11 cellular contexts compared by ENCODE assay signal in the genomic region with DNA sequence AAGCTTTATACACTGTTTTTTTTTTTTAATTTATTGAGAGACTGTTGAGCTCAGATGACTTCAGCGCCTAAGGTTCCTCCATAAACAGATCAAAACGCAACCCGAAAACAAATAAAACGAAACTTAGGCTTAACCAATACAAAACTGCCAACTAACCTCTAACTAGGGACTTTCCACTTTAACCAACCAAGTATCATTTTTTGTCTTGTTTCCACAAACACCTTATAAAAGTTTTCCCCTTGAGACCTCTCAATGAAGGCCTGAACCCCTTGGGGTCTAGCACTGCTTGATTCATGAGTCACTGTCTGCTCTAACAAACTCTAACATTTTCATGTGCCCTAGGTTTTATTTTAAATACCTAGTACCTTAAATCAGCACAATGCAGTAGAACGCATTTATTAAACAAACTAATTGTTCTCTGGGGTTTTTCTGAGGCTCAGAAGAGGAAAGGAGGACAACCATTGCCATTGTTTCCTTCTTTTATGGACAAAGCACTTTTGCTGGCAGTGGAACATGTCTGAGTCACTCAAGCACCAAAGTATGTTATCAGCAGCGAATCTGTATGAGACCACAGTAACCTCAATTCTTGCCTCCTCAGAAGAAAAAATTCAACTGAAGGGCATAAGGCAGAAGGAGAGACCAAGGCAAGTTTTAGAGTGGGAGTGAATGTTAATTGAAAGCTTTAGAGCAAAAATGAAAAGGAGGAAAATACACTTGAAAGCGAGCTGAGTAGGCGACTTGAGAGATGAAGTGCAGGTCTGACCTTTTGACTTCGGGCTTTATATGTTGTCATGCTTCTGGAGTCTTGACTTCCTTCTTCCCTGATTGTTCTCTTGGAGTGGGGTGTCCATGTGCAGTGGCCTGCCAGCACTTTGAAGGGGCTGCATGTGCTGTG.
DNase-seq lines count a peak whose midpoint lies in the region; ATAC-seq and TF ChIP-seq lines count a peak whose summit lies in the region.
"Had no signal": no experiment of that assay in that cellular context is flagged by ENCODE, and none has a peak within 500 bp of the region (broad histone marks: within the 10 kb centered on the region; RNA-seq: fewer than 3 reads in every experiment).

No MANE protein-coding gene starts in this region.

- peaks cover 12% of the 10 kb centered on the region for H3K9me3 Mint-ChIP-seq in stimulated activated effector memory CD8-positive, alpha-beta T cell treated with anti-CD3 and anti-CD28 coated beads, Interleukin-12 subunit alpha, Interleukin-12 subunit beta, amount 100 ng/mL, for 72 hours

- H3K27me3 Mint-ChIP-seq in T-helper 17 cell = no peaks in the 10 kb centered on the region

- no peak overlapping the region for H3K4me3 ChIP-seq in HCT116 (replicated peaks in 1 of 2; ENCODE audit: low read depth in 1 of 2, low read length in 2 of 2)
- H3K4me3 ChIP-seq: ascending aorta had no signal

- DNase-seq in HCT116 (ENCODE audit: low read depth, low spot score) (peak; percentile 28), NAMALWA (ENCODE audit: low spot score) (no peak), NCI-H2029 (lab: John Stamatoyannopoulos, UW) (no peak), T-helper 17 cell (no peak)
- DNase-seq in stimulated activated effector memory CD8-positive, alpha-beta T cell treated with anti-CD3 and anti-CD28 coated beads, Interleukin-12 subunit alpha, Interleukin-12 subunit beta, amount 100 ng/mL, for 72 hours (ENCODE audit: low spot score in 2 of 2) = no peak
- DNase-seq: Caco-2, IMR-90, NCI-H446 had no signal

- peak overlapping the region; percentile 12 for H3K4me2 ChIP-seq in HCT116 (ENCODE audit: low read length)

- no peak overlapping the region for H3K9ac ChIP-seq in HCT116 (ENCODE audit: low read length)

- H3K4me3 Mint-ChIP-seq in stimulated activated effector memory CD8-positive, alpha-beta T cell treated with anti-CD3 and anti-CD28 coated beads, Interleukin-12 subunit alpha, Interleukin-12 subunit beta, amount 100 ng/mL, for 72 hours = no peak overlapping the region
- no peak overlapping the region for H3K4me3 Mint-ChIP-seq in T-helper 17 cell

- H3K27me3 ChIP-seq in HCT116 (ENCODE audit: insufficient read depth, low read length) = no peaks in the 10 kb centered on the region
- H3K27me3 ChIP-seq: ascending aorta had no signal

- CTCF ChIA-PET in HCT116 (lab: Charles Lee) = no interaction called here

- H3K27ac ChIP-seq in HCT116 (ENCODE audit: low read depth, low read length) = no peak overlapping the region
- H3K27ac ChIP-seq: ascending aorta had no signal

- TF ChIP-seq POLR2A in HCT116 (IDR thresholded peaks at IDR 0.05; ENCODE audit: borderline replicate concordance, extremely low read depth, insufficient read depth, insufficient read length) = no peak

- peaks cover 6 to 11% of the 10 kb centered on the region in 2 experiments; a peak in 3 of 4 replicates for H3K4me1 ChIP-seq in HCT116 (ENCODE audit: control insufficient read depth in 1 of 2, insufficient read depth in 2 of 2, low read length in 2 of 2)
- H3K4me1 ChIP-seq: ascending aorta, Caco-2 had no signal

- H3K9me3 ChIP-seq in HCT116 (ENCODE audit: control insufficient read depth in 1 of 2, insufficient read depth in 1 of 2, low read depth in 1 of 2, low read length in 2 of 2) = no peaks in the 10 kb centered on the region
- H3K9me3 ChIP-seq in T-helper 17 cell (ENCODE audit: control insufficient read depth, low read length, poor library complexity, severe bottlenecking) = no peaks in the 10 kb centered on the region
- H3K9me3 ChIP-seq: ascending aorta, Caco-2 had no signal

- intact Hi-C loops in HCT116 (cut with micrococcal nuclease) = no loop called here

- no peak for TF ChIP-seq CTCF in HCT116 (IDR thresholded peaks at IDR 0.05 in 2 of 3, conservative IDR thresholded peaks at IDR 0.05 in 1 of 3; ENCODE audit: borderline replicate concordance in 1 of 3, insufficient read depth in 1 of 3, low read depth in 2 of 3, low read length in 2 of 3)

- H3K9me2 ChIP-seq in HCT116 (ENCODE audit: insufficient read depth) = no peaks in the 10 kb centered on the region

- RAD21 ChIA-PET in HCT116 (lab: Charles Lee; ENCODE audit: low non-redundant PET in 1 of 2, low total read pairs in 2 of 2, uncharacterized antibody in 2 of 2, unreplicated experiment in 2 of 2) = no interaction called here

- no TSS peak for BruUV-seq in HCT116 (replicated peaks; lab: Mats Ljungman, UMichigan)

- POLR2A ChIA-PET in HCT116 (lab: Charles Lee) = no interaction called here

- no peaks in the 10 kb centered on the region for H4K20me1 ChIP-seq in HCT116 (ENCODE audit: insufficient read depth)

- H3K36me3 ChIP-seq in HCT116 (ENCODE audit: control insufficient read depth in 1 of 2, insufficient read depth in 2 of 2, low read length in 2 of 2) = no peaks in the 10 kb centered on the region
- H3K36me3 ChIP-seq: ascending aorta had no signal

- no peak overlapping the region for H3K27ac Mint-ChIP-seq in stimulated activated effector memory CD8-positive, alpha-beta T cell treated with anti-CD3 and anti-CD28 coated beads, Interleukin-12 subunit alpha, Interleukin-12 subunit beta, amount 100 ng/mL, for 72 hours
- no peak overlapping the region for H3K27ac Mint-ChIP-seq in T-helper 17 cell

- no peak for TF ChIP-seq RAD21 in HCT116 (IDR thresholded peaks at IDR 0.05; ENCODE audit: low read depth)

- H3K36me3 Mint-ChIP-seq in stimulated activated effector memory CD8-positive, alpha-beta T cell treated with anti-CD3 and anti-CD28 coated beads, Interleukin-12 subunit alpha, Interleukin-12 subunit beta, amount 100 ng/mL, for 72 hours = no peaks in the 10 kb centered on the region
- no peaks in the 10 kb centered on the region for H3K36me3 Mint-ChIP-seq in T-helper 17 cell (ENCODE audit: low read depth)

- ATAC-seq in GM19023 (IDR thresholded peaks at IDR 0.05; ENCODE audit: unreplicated experiment) (peak; percentile 83), HCT116 (peak; percentile 50), HG03432 (IDR thresholded peaks at IDR 0.05; ENCODE audit: unreplicated experiment) (peak; percentile 92), T-helper 17 cell (no peak)
- ATAC-seq in stimulated activated effector memory CD8-positive, alpha-beta T cell treated with anti-CD3 and anti-CD28 coated beads, Interleukin-12 subunit alpha, Interleukin-12 subunit beta, amount 100 ng/mL, for 72 hours = peak; percentile 24

- no peaks in the 10 kb centered on the region for H3K4me1 Mint-ChIP-seq in stimulated activated effector memory CD8-positive, alpha-beta T cell treated with anti-CD3 and anti-CD28 coated beads, Interleukin-12 subunit alpha, Interleukin-12 subunit beta, amount 100 ng/mL, for 72 hours
- H3K4me1 Mint-ChIP-seq in T-helper 17 cell = no peaks in the 10 kb centered on the region

- H2AFZ ChIP-seq in HCT116 (ENCODE audit: low read depth, low read length, poor library complexity, severe bottlenecking) = no peak overlapping the region

- H3K79me2 ChIP-seq in HCT116 (ENCODE audit: insufficient read depth, low read length) = no peaks in the 10 kb centered on the region

TF ChIP-seq in HCT116, 20 proteins besides CTCF, POLR2A, EP300 and RAD21:
- TF ChIP-seq SRF (IDR thresholded peaks at IDR 0.05; ENCODE audit: low read depth) (no peak), YY1 (IDR thresholded peaks at IDR 0.05; ENCODE audit: extremely low read depth, insufficient replicate concordance, low read depth, low read length) (no peak), SP1 (IDR thresholded peaks at IDR 0.05; ENCODE audit: low read depth) (no peak), ZNF274 (IDR thresholded peaks at IDR 0.05; ENCODE audit: low read depth, low read length) (no peak), JUND (IDR thresholded peaks at IDR 0.05) (0 out of 2 replicates have a peak, but pooled peaks have one; percentile 15)
